In genomic region chr4:165909947-165910346, GRCh38 we compare ENCODE assay signal across 18 cellular contexts. TPM values are rescaled to one million over a fixed set of nuclear protein-coding genes. Genes with fewer than 3 reads are reported as not detected.
"Had no signal": no experiment of that assay in that cellular context is flagged by ENCODE, and none has a peak within 500 bp of the region (broad histone marks: within the 10 kb centered on the region; RNA-seq: fewer than 3 reads in every experiment).

No MANE protein-coding gene starts in this region.

- H3K27me3 Mint-ChIP-seq: activated B cell treated with CpG ODN at 0.5 μM for 24 hours; activated naive CD8-positive, alpha-beta T cell; dendritic cell treated with granulocyte-macrophage colony-stimulating factor and Interleukin-4, amounts not matched to agents 40 ng/mL and 50 ng/mL, for 4 days had no signal

- H3K4me3 Mint-ChIP-seq: activated B cell treated with CpG ODN at 0.5 μM for 24 hours; activated naive CD8-positive, alpha-beta T cell; dendritic cell treated with granulocyte-macrophage colony-stimulating factor and Interleukin-4, amounts not matched to agents 40 ng/mL and 50 ng/mL, for 4 days; nephron progenitor cell; stimulated activated effector memory CD8-positive, alpha-beta T cell treated with anti-CD3 and anti-CD28 coated beads, Interleukin-12 subunit alpha, Interleukin-12 subunit beta, amount 100 ng/mL, for 72 hours; T-helper 2 cell treated with Interferon-gamma antibody and Interleukin-4, amounts not matched to agents 5 μg/mL and 100 μg/mL, for 36 hours had no signal

- DNase-seq: activated B cell treated with CpG ODN at 0.5 μM for 24 hours; activated CD4-positive, alpha-beta T cell treated with anti-CD3 and anti-CD28 coated beads for 48 hours; activated gamma-delta T cell treated with Interleukin-2 at 50 U/mL for 16 hours; brain microvascular endothelial cell; effector memory CD4-positive, alpha-beta T cell; hippocampal formation; kidney; nephron progenitor cell; occipital lobe; right lobe of liver; stimulated activated CD4-positive, alpha-beta T cell treated with anti-CD3 and anti-CD28 coated beads, Interleukin-12 subunit alpha, Interleukin-12 subunit beta, amount 100 ng/mL, for 4 hours; transverse colon had no signal

- H3K27ac ChIP-seq: brain microvascular endothelial cell, prostate gland, right lobe of liver, SJSA1, transverse colon had no signal

- H3K36me3 ChIP-seq: brain microvascular endothelial cell, prostate gland, right lobe of liver, SJSA1, transverse colon had no signal

- H3K9me3 Mint-ChIP-seq: activated B cell treated with CpG ODN at 0.5 μM for 24 hours; nephron progenitor cell; T-helper 2 cell treated with Interferon-gamma antibody and Interleukin-4, amounts not matched to agents 5 μg/mL and 100 μg/mL, for 36 hours had no signal

- H3K27me3 ChIP-seq: brain microvascular endothelial cell, right lobe of liver, SJSA1, transverse colon had no signal

- FAIRE-seq: kidney had no signal

- H3K27ac Mint-ChIP-seq: activated B cell treated with CpG ODN at 0.5 μM for 24 hours; activated naive CD8-positive, alpha-beta T cell; dendritic cell treated with granulocyte-macrophage colony-stimulating factor and Interleukin-4, amounts not matched to agents 40 ng/mL and 50 ng/mL, for 4 days; nephron progenitor cell; stimulated activated effector memory CD8-positive, alpha-beta T cell treated with anti-CD3 and anti-CD28 coated beads, Interleukin-12 subunit alpha, Interleukin-12 subunit beta, amount 100 ng/mL, for 72 hours; T-helper 2 cell treated with Interferon-gamma antibody and Interleukin-4, amounts not matched to agents 5 μg/mL and 100 μg/mL, for 36 hours had no signal

- ATAC-seq: right lobe of liver; stimulated activated effector memory CD8-positive, alpha-beta T cell treated with anti-CD3 and anti-CD28 coated beads, Interleukin-12 subunit alpha, Interleukin-12 subunit beta, amount 100 ng/mL, for 72 hours had no signal

- H3K4me1 Mint-ChIP-seq: activated B cell treated with CpG ODN at 0.5 μM for 24 hours; stimulated activated effector memory CD8-positive, alpha-beta T cell treated with anti-CD3 and anti-CD28 coated beads, Interleukin-12 subunit alpha, Interleukin-12 subunit beta, amount 100 ng/mL, for 72 hours had no signal

- H3K9me3 ChIP-seq: prostate gland, right lobe of liver, SJSA1, transverse colon had no signal

- H3K36me3 Mint-ChIP-seq: activated naive CD8-positive, alpha-beta T cell; stimulated activated effector memory CD8-positive, alpha-beta T cell treated with anti-CD3 and anti-CD28 coated beads, Interleukin-12 subunit alpha, Interleukin-12 subunit beta, amount 100 ng/mL, for 72 hours had no signal

- H3K4me3 ChIP-seq: prostate gland, right lobe of liver, SJSA1, transverse colon had no signal

- H3K4me1 ChIP-seq: prostate gland, right lobe of liver, SJSA1, transverse colon had no signal

RNA-seq across cellular contexts. Expression of gene TLL1, which starts 36.9 kb away (rescaled TPM):
- total RNA-seq: activated B cell treated with CpG ODN at 0.5 μM for 24 hours, SJSA1 had no signal
